9 cellular contexts compared by ENCODE assay signal in genomic region chr1:230327892-230328284, GRCh38.
DNase-seq lines count a peak whose midpoint lies in the region; ATAC-seq and TF ChIP-seq lines count a peak whose summit lies in the region.
"Had no signal": no experiment of that assay in that cellular context is flagged by ENCODE, and none has a peak within 500 bp of the region (broad histone marks: within the 10 kb centered on the region; RNA-seq: fewer than 3 reads in every experiment).

No MANE protein-coding gene starts in this region.

- H3K9me3 Mint-ChIP-seq in stimulated activated naive CD8-positive, alpha-beta T cell treated with anti-CD3 and anti-CD28 coated beads, Interleukin-15, amount 100 ng/mL, for 72 hours = no peaks in the 10 kb centered on the region

- WGBS in right lobe of liver (ENCODE audit: insufficient coverage, low coverage, low lambda C conversion rate, missing lambda C conversion rate) = 73% methylated on average over 2 of the region's 9 CpGs

- no peak for TF ChIP-seq CTCF in right lobe of liver (IDR thresholded peaks at IDR 0.05)

- peaks cover 0 to 18% (median 4%) of the 10 kb centered on the region in 4 donors for H3K4me1 ChIP-seq in right lobe of liver

- H3K27me3 ChIP-seq in right lobe of liver = no peaks in the 10 kb centered on the region

- no peak for TF ChIP-seq POLR2A in right lobe of liver (IDR thresholded peaks at IDR 0.05)

- DNase-seq in cardiac septum (ENCODE audit: low spot score) = peak; percentile 51
- DNase-seq in Right ventricle myocardium superior = no peak
- DNase-seq in RPMI7951 (ENCODE audit: low read depth) = peak; percentile 63
- no peak for DNase-seq in stimulated activated naive CD8-positive, alpha-beta T cell treated with anti-CD3 and anti-CD28 coated beads, Interleukin-15, amount 100 ng/mL, for 72 hours
- no peak for DNase-seq in DMS153 (lab: John Stamatoyannopoulos, UW)
- no peak for DNase-seq in right lobe of liver
- no peak for DNase-seq in cerebellar cortex (ENCODE audit: low spot score)
- DNase-seq: substantia nigra had no signal

- no peak overlapping the region for H3K4me3 Mint-ChIP-seq in stimulated activated naive CD8-positive, alpha-beta T cell treated with anti-CD3 and anti-CD28 coated beads, Interleukin-15, amount 100 ng/mL, for 72 hours

- peak overlapping the region in 1 of 2 donors; percentile 12 for H3K27ac Mint-ChIP-seq in stimulated activated naive CD8-positive, alpha-beta T cell treated with anti-CD3 and anti-CD28 coated beads, Interleukin-15, amount 100 ng/mL, for 72 hours

- peaks cover 8% of the 10 kb centered on the region for H3K27me3 Mint-ChIP-seq in stimulated activated naive CD8-positive, alpha-beta T cell treated with anti-CD3 and anti-CD28 coated beads, Interleukin-15, amount 100 ng/mL, for 72 hours

- ATAC-seq in Right ventricle myocardium superior (ENCODE audit: poor library complexity) (no peak), esophagus mucosa (peak; percentile 58), right lobe of liver (no peak)
- ATAC-seq in stimulated activated naive CD8-positive, alpha-beta T cell treated with anti-CD3 and anti-CD28 coated beads, Interleukin-15, amount 100 ng/mL, for 72 hours = peak; percentile 57

- H3K27ac ChIP-seq in right lobe of liver = peak overlapping the region in 1 of 3 donors; percentile 74

- H3K4me1 Mint-ChIP-seq in stimulated activated naive CD8-positive, alpha-beta T cell treated with anti-CD3 and anti-CD28 coated beads, Interleukin-15, amount 100 ng/mL, for 72 hours = peaks cover 15% of the 10 kb centered on the region

- no peak overlapping the region for H3K4me3 ChIP-seq in right lobe of liver

- intact Hi-C loops in cardiac septum (cut with DNase I) = no loop called here
- intact Hi-C loops in Right ventricle myocardium superior (cut with DNase I) = no loop called here
- intact Hi-C loops in right lobe of liver (cut with DNase I) = no loop called here

- H3K9me3 ChIP-seq in right lobe of liver = no peaks in the 10 kb centered on the region

- H3K36me3 ChIP-seq in right lobe of liver = peaks cover 0 to 1% (median 0%) of the 10 kb centered on the region in 4 donors

Comparison
In these comparisons a context has a peak if more than half of its experiments do, and no peak if none do; other contexts are left out.
1. DNase-seq: peak in cardiac septum (single experiment) and RPMI7951 (single experiment); none in Right ventricle myocardium superior (single experiment), stimulated activated naive CD8-positive, alpha-beta T cell treated with anti-CD3 and anti-CD28 coated beads, Interleukin-15, amount 100 ng/mL, for 72 hours (0 of 2), DMS153 (single experiment), right lobe of liver (0 of 3) and cerebellar cortex (single experiment).
2. ATAC-seq: peak in esophagus mucosa (single experiment) and stimulated activated naive CD8-positive, alpha-beta T cell treated with anti-CD3 and anti-CD28 coated beads, Interleukin-15, amount 100 ng/mL, for 72 hours (single experiment); none in Right ventricle myocardium superior (single experiment) and right lobe of liver (0 of 4).